In the genomic region with DNA sequence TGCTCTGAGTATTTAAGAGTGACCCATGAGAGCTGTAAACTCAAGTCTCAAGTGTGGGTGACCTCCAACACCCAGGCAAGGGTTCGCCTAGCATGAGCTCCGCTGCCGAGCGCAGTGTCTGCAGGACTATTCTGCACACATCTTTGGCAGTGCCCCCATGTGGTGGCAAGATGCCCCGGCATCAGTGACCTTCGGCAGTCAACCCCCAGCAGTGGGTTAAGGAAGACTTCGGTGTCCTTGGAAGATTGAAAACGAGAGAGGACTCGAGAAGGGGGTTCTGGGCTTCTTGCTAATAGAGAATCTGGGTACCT, we compare ENCODE assay signal across 2 cellular contexts.
TF ChIP-seq lines count a peak whose summit lies in the region.

No MANE protein-coding gene starts in this region.

TF ChIP-seq in HepG2, 621 proteins besides CTCF, POLR2A, EP300 and RAD21:
- no peak for TF ChIP-seq MLLT10 (CRISPR knock-in tag; IDR thresholded peaks at IDR 0.05)
- TF ChIP-seq, protein P1, sequence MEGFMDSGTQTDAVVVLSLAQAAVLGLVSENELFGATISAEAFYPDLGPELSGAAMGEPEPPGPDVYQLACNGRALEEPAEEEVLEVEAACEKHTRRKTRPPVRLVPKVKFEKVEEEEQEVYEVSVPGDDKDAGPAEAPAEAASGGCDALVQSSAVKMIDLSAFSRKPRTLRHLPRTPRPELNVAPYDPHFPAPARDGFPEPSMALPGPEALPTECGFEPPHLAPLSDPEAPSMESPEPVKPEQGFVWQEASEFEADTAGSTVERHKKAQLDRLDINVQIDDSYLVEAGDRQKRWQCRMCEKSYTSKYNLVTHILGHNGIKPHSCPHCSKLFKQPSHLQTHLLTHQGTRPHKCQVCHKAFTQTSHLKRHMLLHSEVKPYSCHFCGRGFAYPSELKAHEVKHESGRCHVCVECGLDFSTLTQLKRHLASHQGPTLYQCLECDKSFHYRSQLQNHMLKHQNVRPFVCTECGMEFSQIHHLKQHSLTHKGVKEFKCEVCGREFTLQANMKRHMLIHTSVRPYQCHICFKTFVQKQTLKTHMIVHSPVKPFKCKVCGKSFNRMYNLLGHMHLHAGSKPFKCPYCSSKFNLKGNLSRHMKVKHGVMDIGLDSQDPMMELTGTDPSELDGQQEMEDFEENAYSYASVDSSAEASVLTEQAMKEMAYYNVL (CRISPR knock-in tag; IDR thresholded peaks at IDR 0.05; ENCODE audit: borderline replicate concordance), result no peak
- no peak for TF ChIP-seq ZNF256 (CRISPR knock-in tag; conservative IDR thresholded peaks at IDR 0.05)
- no peak for TF ChIP-seq YY1 (IDR thresholded peaks at IDR 0.05; ENCODE audit: insufficient read depth, insufficient replicate concordance, low read depth, low read length)
- TF ChIP-seq XRCC5 (optimal IDR thresholded peaks at IDR 0.05; ENCODE audit: low read length), result peak; percentile 46
- TF ChIP-seq HOXA7 (CRISPR knock-in tag; IDR thresholded peaks at IDR 0.05), result no peak
- TF ChIP-seq ARNT2 (CRISPR knock-in tag; IDR thresholded peaks at IDR 0.05; ENCODE audit: low read depth), result no peak
- 0 out of 2 replicates have a peak, but pooled peaks have one; percentile 9 for TF ChIP-seq ZFY (CRISPR knock-in tag; IDR thresholded peaks at IDR 0.05)
- no peak for TF ChIP-seq MTA1 (CRISPR knock-in tag; IDR thresholded peaks at IDR 0.05; ENCODE audit: borderline replicate concordance)
TF ChIP-seq in HepG2: peak in this region for 2.

TF ChIP-seq in H1, 55 proteins besides CTCF, POLR2A, EP300 and RAD21:
- no peak for TF ChIP-seq JUND (IDR thresholded peaks at IDR 0.05; ENCODE audit: low read length)
- no peak for TF ChIP-seq MAX (IDR thresholded peaks at IDR 0.05)
- no peak for TF ChIP-seq HDAC6 (IDR thresholded peaks at IDR 0.05; ENCODE audit: low read depth, low read length)
- no peak for TF ChIP-seq HDAC2 (IDR thresholded peaks at IDR 0.05; ENCODE audit: borderline replicate concordance in 1 of 2, low read depth in 2 of 2, low read length in 2 of 2)
- TF ChIP-seq FOSL1 (IDR thresholded peaks at IDR 0.05; ENCODE audit: insufficient read depth, low read depth, low read length), result no peak
- TF ChIP-seq ATF2 (IDR thresholded peaks at IDR 0.05; ENCODE audit: low read length), result no peak
- no peak for TF ChIP-seq SP2 (IDR thresholded peaks at IDR 0.05; ENCODE audit: low read length)
- TF ChIP-seq SIRT6 (IDR thresholded peaks at IDR 0.05; ENCODE audit: low read length), result no peak
- no peak for TF ChIP-seq CHD2 (IDR thresholded peaks at IDR 0.05; ENCODE audit: low read length)
- no peak for TF ChIP-seq EGR1 (IDR thresholded peaks at IDR 0.05; ENCODE audit: borderline replicate concordance, low read depth, low read length)
